ENCODE assay signal across 9 cellular contexts in the genomic region with DNA sequence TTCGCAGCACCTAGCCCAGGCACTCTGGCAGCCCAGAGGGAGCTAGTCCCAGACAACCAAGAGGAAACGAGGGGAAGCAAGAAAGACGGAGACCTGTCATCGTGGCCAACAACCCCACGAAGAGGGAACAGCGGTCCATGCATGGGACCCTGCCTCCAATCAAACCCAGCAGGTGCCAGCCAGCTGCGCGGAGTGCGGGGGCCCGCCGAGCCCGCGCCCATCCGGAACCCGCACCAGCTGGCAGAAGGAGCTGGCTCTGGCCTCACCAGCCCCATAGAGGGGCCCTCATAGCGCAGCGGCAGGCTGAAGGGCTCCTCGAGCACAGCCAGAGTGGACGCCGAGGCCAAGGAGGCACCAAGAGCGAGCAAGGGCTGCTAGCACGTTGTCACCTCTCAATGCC.
"Had no signal": no experiment of that assay in that cellular context is flagged by ENCODE, and none has a peak within 500 bp of the region (broad histone marks: within the 10 kb centered on the region; RNA-seq: fewer than 3 reads in every experiment).

No MANE protein-coding gene starts in this region.

- H3K4me1 Mint-ChIP-seq: GM23338 had no signal

- DNase-seq: GM23248, GOT3, H7, H9, HCEC 1CT, HFFc6 had no signal

- H3K9me3 ChIP-seq: HAP-1 had no signal

- H3K4me3 Mint-ChIP-seq: GM23338, H9, HFFc6 had no signal

- H3K27ac Mint-ChIP-seq: GM23338, H9, HFFc6 had no signal

- H3K36me3 ChIP-seq: HAP-1 had no signal

- H3K27ac ChIP-seq: GM23248 had no signal

- H3K4me3 ChIP-seq: GM23248, GM23338, HAP-1 had no signal

- ATAC-seq: GM23338, HCT116 had no signal
